24 cellular contexts compared by ENCODE assay signal in genomic region chr16:53486230-53486629, GRCh38.
"Had no signal": no experiment of that assay in that cellular context is flagged by ENCODE, and none has a peak within 500 bp of the region (broad histone marks: within the 10 kb centered on the region; RNA-seq: fewer than 3 reads in every experiment).

No MANE protein-coding gene starts in this region.

- H3K27ac Mint-ChIP-seq: activated B cell treated with CpG ODN at 0.5 μM for 24 hours; activated T-helper 1 cell treated with anti-CD3 and anti-CD28 coated beads, Interleukin-12 subunit alpha, Interleukin-12 subunit beta, Interleukin-2, Interleukin-4 antibody, amounts not matched to agents 30 ng/mL and 10 ng/mL and 1 ng/mL, durations not matched to agents 14 hours and 24 hours and 36 hours; neural progenitor cell; T-helper 2 cell treated with Interferon-gamma antibody and Interleukin-4, amounts not matched to agents 5 μg/mL and 100 μg/mL, for 36 hours; type B pancreatic cell had no signal

- H3K4me3 Mint-ChIP-seq: activated B cell treated with CpG ODN at 0.5 μM for 24 hours; activated T-helper 1 cell treated with anti-CD3 and anti-CD28 coated beads, Interleukin-12 subunit alpha, Interleukin-12 subunit beta, Interleukin-2, Interleukin-4 antibody, amounts not matched to agents 30 ng/mL and 10 ng/mL and 1 ng/mL, durations not matched to agents 14 hours and 24 hours and 36 hours; neural progenitor cell; T-helper 2 cell treated with Interferon-gamma antibody and Interleukin-4, amounts not matched to agents 5 μg/mL and 100 μg/mL, for 36 hours; type B pancreatic cell had no signal

- H3K9me3 Mint-ChIP-seq: type B pancreatic cell had no signal

- H3K4me3 ChIP-seq: gastrocnemius medialis, hepatocyte, neural progenitor cell, testis, uterus had no signal

- H3K27me3 ChIP-seq: gastrocnemius medialis, hepatocyte, neural progenitor cell, testis, uterus had no signal

- H3K27me3 Mint-ChIP-seq: activated B cell treated with CpG ODN at 0.5 μM for 24 hours, type B pancreatic cell had no signal

- H3K4me1 Mint-ChIP-seq: activated B cell treated with CpG ODN at 0.5 μM for 24 hours, neural progenitor cell had no signal

- H3K9me3 ChIP-seq: gastrocnemius medialis, testis, uterus had no signal

- H3K4me1 ChIP-seq: neural progenitor cell, testis, uterus had no signal

- DNase-seq: activated B cell treated with CpG ODN at 0.5 μM for 24 hours; activated CD4-positive, alpha-beta T cell treated with anti-CD3 and anti-CD28 coated beads, Interleukin-2, amount 50 U/mL, for 4 hours; activated CD8-positive, alpha-beta memory T cell treated with anti-CD3 and anti-CD28 coated beads, Interleukin-2, amount 50 U/mL, for 4 hours; activated effector memory CD4-positive, alpha-beta T cell treated with anti-CD3 and anti-CD28 coated beads, Interleukin-2, amount 50 U/mL, for 16 hours; activated naive CD4-positive, alpha-beta T cell treated with anti-CD3 and anti-CD28 coated beads, Interleukin-2, amount 50 U/mL, for 16 hours; activated T-cell treated with anti-CD3 and anti-CD28 coated beads, Interleukin-2, amount 50 U/mL, for 1 hour; effector CD8-positive, alpha-beta T cell; gastrocnemius medialis; glutamatergic neuron; kidney; left colon; mammary epithelial cell; posterior cingulate gyrus; right cardiac atrium; stimulated activated CD4-positive, alpha-beta T cell treated with anti-CD3 and anti-CD28 coated beads, Interleukin-2, amount 100 ng/mL, for 48 hours; stimulated activated naive CD8-positive, alpha-beta T cell treated with anti-CD3 and anti-CD28 coated beads, Interleukin-15, Interleukin-2, amounts not matched to agents 100 U/mL and 50 U/mL, for 24 hours; T-helper 1 cell; testis; uterus had no signal

- H3K27ac ChIP-seq: gastrocnemius medialis, hepatocyte, neural progenitor cell, testis, uterus had no signal

- ATAC-seq: gastrocnemius medialis; left colon; right cardiac atrium; stimulated activated naive CD8-positive, alpha-beta T cell treated with anti-CD3 and anti-CD28 coated beads, Interleukin-15, Interleukin-2, amounts not matched to agents 100 U/mL and 50 U/mL, for 24 hours had no signal

- H3K36me3 ChIP-seq: uterus had no signal
